In genomic region chr17:75981019-75981615, GRCh38 we compare ENCODE assay signal across 2 cellular contexts.
A peak's percentile ranks its signal among the peaks of the same experiment; 100 is the strongest.
TF ChIP-seq lines count a peak whose summit lies in the region.

No MANE protein-coding gene starts in this region.

TF ChIP-seq in HCT116, 20 proteins besides CTCF, POLR2A, EP300 and RAD21:
- TF ChIP-seq SP1 (IDR thresholded peaks at IDR 0.05; ENCODE audit: low read depth), result no peak
- no peak for TF ChIP-seq ELF1 (IDR thresholded peaks at IDR 0.05; ENCODE audit: borderline replicate concordance, low read depth)
- no peak for TF ChIP-seq EZH2 (IDR thresholded peaks at IDR 0.05)
- no peak for TF ChIP-seq EGR1 (IDR thresholded peaks at IDR 0.05; ENCODE audit: low read depth)
- no peak for TF ChIP-seq CEBPB (IDR thresholded peaks at IDR 0.05; ENCODE audit: low read depth)
- TF ChIP-seq, protein P1, sequence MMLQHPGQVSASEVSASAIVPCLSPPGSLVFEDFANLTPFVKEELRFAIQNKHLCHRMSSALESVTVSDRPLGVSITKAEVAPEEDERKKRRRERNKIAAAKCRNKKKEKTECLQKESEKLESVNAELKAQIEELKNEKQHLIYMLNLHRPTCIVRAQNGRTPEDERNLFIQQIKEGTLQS (IDR thresholded peaks at IDR 0.05), result no peak
- TF ChIP-seq, protein P2, sequence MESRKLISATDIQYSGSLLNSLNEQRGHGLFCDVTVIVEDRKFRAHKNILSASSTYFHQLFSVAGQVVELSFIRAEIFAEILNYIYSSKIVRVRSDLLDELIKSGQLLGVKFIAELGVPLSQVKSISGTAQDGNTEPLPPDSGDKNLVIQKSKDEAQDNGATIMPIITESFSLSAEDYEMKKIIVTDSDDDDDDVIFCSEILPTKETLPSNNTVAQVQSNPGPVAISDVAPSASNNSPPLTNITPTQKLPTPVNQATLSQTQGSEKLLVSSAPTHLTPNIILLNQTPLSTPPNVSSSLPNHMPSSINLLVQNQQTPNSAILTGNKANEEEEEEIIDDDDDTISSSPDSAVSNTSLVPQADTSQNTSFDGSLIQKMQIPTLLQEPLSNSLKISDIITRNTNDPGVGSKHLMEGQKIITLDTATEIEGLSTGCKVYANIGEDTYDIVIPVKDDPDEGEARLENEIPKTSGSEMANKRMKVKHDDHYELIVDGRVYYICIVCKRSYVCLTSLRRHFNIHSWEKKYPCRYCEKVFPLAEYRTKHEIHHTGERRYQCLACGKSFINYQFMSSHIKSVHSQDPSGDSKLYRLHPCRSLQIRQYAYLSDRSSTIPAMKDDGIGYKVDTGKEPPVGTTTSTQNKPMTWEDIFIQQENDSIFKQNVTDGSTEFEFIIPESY (IDR thresholded peaks at IDR 0.05; ENCODE audit: extremely low read depth, insufficient replicate concordance, low read length), result no peak
- no peak for TF ChIP-seq SRF (IDR thresholded peaks at IDR 0.05; ENCODE audit: low read depth)
- TF ChIP-seq EZH2phosphoT487 (IDR thresholded peaks at IDR 0.05; ENCODE audit: borderline replicate concordance), result no peak
- no peak for TF ChIP-seq CBX3 (IDR thresholded peaks at IDR 0.05; ENCODE audit: low read depth)
- no peak for TF ChIP-seq YY1 (IDR thresholded peaks at IDR 0.05; ENCODE audit: extremely low read depth, insufficient replicate concordance, low read depth, low read length)
- no peak for TF ChIP-seq TCF7L2 (IDR thresholded peaks at IDR 0.05; ENCODE audit: borderline replicate concordance, extremely low read depth, insufficient read depth, insufficient read length)
- no peak for TF ChIP-seq ZNF274 (IDR thresholded peaks at IDR 0.05; ENCODE audit: low read depth, low read length)
- no peak for TF ChIP-seq MAX (IDR thresholded peaks at IDR 0.05)
- no peak for TF ChIP-seq JUND (IDR thresholded peaks at IDR 0.05)

TF ChIP-seq in K562, 482 proteins besides CTCF, POLR2A, EP300 and RAD21:
- TF ChIP-seq DACH1 (IDR thresholded peaks at IDR 0.05; ENCODE audit: partially characterized antibody), result no peak
- no peak for TF ChIP-seq ZNF354B (CRISPR knock-in tag; IDR thresholded peaks at IDR 0.05)
- TF ChIP-seq TRIM28 (IDR thresholded peaks at IDR 0.05), result no peak
- TF ChIP-seq ZNF316 (IDR thresholded peaks at IDR 0.05), result peak; percentile 81
- TF ChIP-seq STAT6 (CRISPR knock-in tag; IDR thresholded peaks at IDR 0.05), result no peak
- TF ChIP-seq SIN3A (IDR thresholded peaks at IDR 0.05; ENCODE audit: borderline replicate concordance in 2 of 2, control insufficient read depth in 1 of 2, low read depth in 2 of 2, low read length in 2 of 2), result no peak
- TF ChIP-seq MAFG (tag; conservative IDR thresholded peaks at IDR 0.05), result peak; percentile 28; the same call in 1 of the 2 replicates
- no peak for TF ChIP-seq ARNT (IDR thresholded peaks at IDR 0.05)
- TF ChIP-seq CREBBP (IDR thresholded peaks at IDR 0.05; ENCODE audit: low read depth, low read length), result no peak
- peak; percentile 68 for TF ChIP-seq C11orf30 (IDR thresholded peaks at IDR 0.05; ENCODE audit: low read depth)
